ENCODE assay signal across 8 cellular contexts in the genomic region with DNA sequence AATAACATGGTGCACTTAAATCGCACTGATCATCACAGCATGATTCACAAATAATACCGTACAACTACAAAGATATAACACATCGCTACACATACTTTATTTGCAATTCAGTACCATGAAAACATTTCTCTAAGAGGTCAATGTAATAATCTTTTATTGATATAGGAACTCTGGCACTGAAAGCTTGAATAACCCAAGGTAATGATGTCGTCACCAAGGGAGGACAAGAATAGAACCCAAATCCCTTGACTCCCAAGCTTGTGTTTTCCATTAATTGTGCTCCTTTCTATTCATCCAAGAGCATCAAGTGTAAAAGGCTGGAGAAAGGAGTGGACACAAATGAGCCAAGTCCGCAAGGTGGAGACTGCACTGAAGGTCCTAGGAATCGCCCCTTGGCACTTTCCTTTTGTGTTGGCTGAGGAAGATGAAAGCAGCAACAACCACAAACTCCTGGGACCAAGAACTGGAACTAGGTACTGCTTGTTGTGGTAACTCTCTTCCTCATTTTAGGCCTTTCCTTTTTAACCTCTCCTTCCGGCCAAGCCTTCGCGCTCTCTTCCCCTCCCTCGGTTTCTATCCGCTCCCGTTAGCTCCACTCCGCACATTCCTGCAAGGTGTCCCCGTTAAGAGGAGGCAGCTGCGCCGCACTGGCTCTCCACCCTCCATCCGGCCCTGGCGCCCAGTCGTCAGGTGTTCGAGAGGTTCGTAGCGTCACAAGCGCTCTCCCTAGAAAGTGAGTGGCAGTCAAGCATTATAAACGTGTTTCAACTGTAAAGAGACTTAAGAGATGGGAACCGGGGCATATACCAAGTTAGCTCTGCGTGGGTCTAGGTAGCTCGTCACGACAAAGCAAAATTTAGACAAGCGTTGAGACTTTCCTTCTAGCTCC. TPM values are rescaled to one million over a fixed set of nuclear protein-coding genes. Genes with fewer than 3 reads are reported as not detected.
DNase-seq lines count a peak whose midpoint lies in the region; ATAC-seq and TF ChIP-seq lines count a peak whose summit lies in the region.

No MANE protein-coding gene starts in this region.

- peak overlapping the region; percentile 100 for H3K27ac Mint-ChIP-seq in activated CD4-positive, alpha-beta memory T cell treated with anti-CD3 and anti-CD28 coated beads for 36 hours

- DNase-seq in NCI-H2081 treated with DMSO at 0.1 percent for 48 hours (lab: John Stamatoyannopoulos, UW) (peak; percentile 72), foreskin keratinocyte (no peak), G401 (ENCODE audit: low spot score) (no peak)
- DNase-seq in activated CD4-positive, alpha-beta memory T cell treated with anti-CD3 and anti-CD28 coated beads for 36 hours: no peak

- H3K4me3 Mint-ChIP-seq in activated CD4-positive, alpha-beta memory T cell treated with anti-CD3 and anti-CD28 coated beads for 36 hours: peak overlapping the region; percentile 97

- POLR2A ChIA-PET in activated CD4-positive, alpha-beta memory T cell treated with anti-CD3 and anti-CD28 coated beads for 36 hours (lab: Charles Lee): interaction anchor here (0.7 to 2.5 kb wide), 13 partner anchors 10 to 574 kb away, joined by 3 to 15 read pairs (median 4); partner anchors contain the start of genes BCAP29, COG5, DLD and DUS4L

- H3K9me3 Mint-ChIP-seq in activated CD4-positive, alpha-beta memory T cell treated with anti-CD3 and anti-CD28 coated beads for 36 hours: no peaks in the 10 kb centered on the region

- H3K36me3 ChIP-seq in ACC112 (ENCODE audit: insufficient read depth, low read length) (no peaks in the 10 kb centered on the region), neutrophil (no peaks in the 10 kb centered on the region)

- no peaks in the 10 kb centered on the region for H3K27me3 ChIP-seq in ACC112 (ENCODE audit: insufficient read depth, low read length)
- no peaks in the 10 kb centered on the region for H3K27me3 ChIP-seq in foreskin keratinocyte
- H3K27me3 ChIP-seq in neutrophil: no peaks in the 10 kb centered on the region

- in situ Hi-C loops in G401 (cut with HindIII; ENCODE audit: low sequenced_read_pairs): no loop called here

- ATAC-seq in GM18498 (IDR thresholded peaks at IDR 0.05; ENCODE audit: unreplicated experiment) (peak; percentile 42), HG02798 (IDR thresholded peaks at IDR 0.05; ENCODE audit: poor library complexity, unreplicated experiment) (peak; percentile 36), foreskin keratinocyte (peak; percentile 52)

- H3K9me3 ChIP-seq in neutrophil: no peaks in the 10 kb centered on the region

- intact Hi-C loops in activated CD4-positive, alpha-beta memory T cell treated with anti-CD3 and anti-CD28 coated beads for 36 hours (cut with micrococcal nuclease): loop anchor here (1.0 to 5.0 kb wide), 9 partner anchors 72 to 824 kb away; partner anchors contain the start of genes COG5, DLD, DNAJB9 and DUS4L

- TF ChIP-seq CTCF in foreskin keratinocyte (conservative IDR thresholded peaks at IDR 0.05): no peak
- no peak for TF ChIP-seq CTCF in neutrophil (IDR thresholded peaks at IDR 0.05)

- H3K79me2 ChIP-seq in ACC112 (ENCODE audit: control insufficient read depth, insufficient read depth, low read length, unreplicated experiment): peaks cover 40% of the 10 kb centered on the region

- H3K4me1 ChIP-seq in ACC112 (ENCODE audit: control insufficient read depth, insufficient read depth, low read length, unreplicated experiment) (peaks cover 33% of the 10 kb centered on the region), foreskin keratinocyte (peaks cover 13% of the 10 kb centered on the region), neutrophil (ENCODE audit: control insufficient read depth in 1 of 2, insufficient read depth in 1 of 2, low read depth in 1 of 2, low read length in 1 of 2) (peaks cover 29 to 31% of the 10 kb centered on the region in 2 experiments)

- H2AFZ ChIP-seq in ACC112 (ENCODE audit: low read length, unreplicated experiment): peak overlapping the region; percentile 91

- CTCF ChIA-PET in activated CD4-positive, alpha-beta memory T cell treated with anti-CD3 and anti-CD28 coated beads for 36 hours (lab: Charles Lee): interaction anchor here (1.0 to 11.2 kb wide), 24 partner anchors 8 to 574 kb away, joined by 3 to 333 read pairs (median 4); partner anchors contain the start of genes COG5, DLD, DUS4L and HBP1

- peaks cover 41% of the 10 kb centered on the region for H3K4me1 Mint-ChIP-seq in activated CD4-positive, alpha-beta memory T cell treated with anti-CD3 and anti-CD28 coated beads for 36 hours (ENCODE audit: low read depth)

- H3K27ac ChIP-seq in ACC112 (ENCODE audit: low read depth, low read length) (peak overlapping the region; percentile 91), foreskin keratinocyte (peak overlapping the region; percentile 2), neutrophil (peak overlapping the region; percentile 96)

- no peaks in the 10 kb centered on the region for H3K27me3 Mint-ChIP-seq in activated CD4-positive, alpha-beta memory T cell treated with anti-CD3 and anti-CD28 coated beads for 36 hours

- H3K36me3 Mint-ChIP-seq in activated CD4-positive, alpha-beta memory T cell treated with anti-CD3 and anti-CD28 coated beads for 36 hours: peaks cover 3% of the 10 kb centered on the region

- H3K4me3 ChIP-seq in ACC112 (ENCODE audit: low read depth, low read length): peak overlapping the region; percentile 86
- H3K4me3 ChIP-seq in neutrophil (ENCODE audit: low read depth in 1 of 2, low read length in 1 of 2): peak overlapping the region; percentile 85 to 91

RNA-seq across cellular contexts. Expression of gene CBLL1, which starts 1.0 kb away (rescaled TPM):
- total RNA-seq in activated CD4-positive, alpha-beta memory T cell treated with anti-CD3 and anti-CD28 coated beads for 36 hours: 10 to 100 TPM; 38.7 to 40.4 TPM
- total RNA-seq in foreskin keratinocyte: 23.9 and 27.5 TPM in 2 replicates
- polyA plus RNA-seq in foreskin keratinocyte: 6.7 and 7.9 TPM in 2 replicates
- total RNA-seq in G401 (2014; rRNA removed; shearing (Covaris generic)): 19.5 and 41.0 TPM in 2 replicates

Comparison
In these comparisons a context has a peak if more than half of its experiments do, and no peak if none do; other contexts are left out.
1. H3K27ac ChIP-seq: peak in every context shown above with its lines; median percentile 96 in neutrophil; 91 in ACC112; 2 in foreskin keratinocyte.